Comparison of ENCODE assay signal across 7 cellular contexts in genomic region chr17:79023180-79023705, GRCh38. TPM values are rescaled to one million over a fixed set of nuclear protein-coding genes. Genes with fewer than 3 reads are reported as not detected.
A peak's percentile ranks its signal among the peaks of the same experiment; 100 is the strongest.
DNase-seq lines count a peak whose midpoint lies in the region; ATAC-seq and TF ChIP-seq lines count a peak whose summit lies in the region.
"Had no signal": no experiment of that assay in that cellular context is flagged by ENCODE, and none has a peak within 500 bp of the region (broad histone marks: within the 10 kb centered on the region; RNA-seq: fewer than 3 reads in every experiment).

No MANE protein-coding gene starts in this region.

- TF ChIP-seq CTCF in activated B cell treated with CpG ODN at 0.5 μM for 24 hours (IDR thresholded peaks at IDR 0.05) (no peak), heart left ventricle (IDR thresholded peaks at IDR 0.05) (no peak)

- DNase-seq in activated B cell treated with CpG ODN at 0.5 μM for 24 hours (no peak), heart left ventricle (peak in 2 of 5 donors; percentile 43 to 66), NCI-H1417 treated with DMSO at 0.1 percent for 48 hours (lab: John Stamatoyannopoulos, UW) (no peak)
- DNase-seq in stimulated activated effector memory CD8-positive, alpha-beta T cell treated with anti-CD3 and anti-CD28 coated beads, Interleukin-12 subunit alpha, Interleukin-12 subunit beta, amount 100 ng/mL, for 72 hours (ENCODE audit: low spot score in 2 of 2), result no peak
- DNase-seq: NK-92 treated with Interleukin-12 subunit alpha and Interleukin-12 subunit beta, amount 100 ng/mL, for 24 hours had no signal

- peaks cover 0 to 37% (median 0%) of the 10 kb centered on the region in 9 donors for H3K27me3 ChIP-seq in heart left ventricle

- POLR2A ChIA-PET in activated B cell treated with CpG ODN at 0.5 μM for 24 hours (lab: Charles Lee), result no interaction called here

- no peaks in the 10 kb centered on the region for H3K36me3 ChIP-seq in heart left ventricle
- H3K36me3 ChIP-seq: neutrophil had no signal

- H3K4me3 ChIP-seq in heart left ventricle, result peak overlapping the region in 9 of 12 donors; percentile 71 to 85 (median 76)

- H3K4me1 Mint-ChIP-seq in activated B cell treated with CpG ODN at 0.5 μM for 24 hours, result peaks cover 10% of the 10 kb centered on the region
- peaks cover 13% of the 10 kb centered on the region for H3K4me1 Mint-ChIP-seq in stimulated activated effector memory CD8-positive, alpha-beta T cell treated with anti-CD3 and anti-CD28 coated beads, Interleukin-12 subunit alpha, Interleukin-12 subunit beta, amount 100 ng/mL, for 72 hours

- H3K9me3 ChIP-seq in heart left ventricle, result no peaks in the 10 kb centered on the region
- H3K9me3 ChIP-seq: neutrophil had no signal

- ATAC-seq in activated B cell treated with CpG ODN at 0.5 μM for 24 hours (ENCODE audit: low read depth), result no peak
- ATAC-seq in heart left ventricle, result no peak
- ATAC-seq in stimulated activated effector memory CD8-positive, alpha-beta T cell treated with anti-CD3 and anti-CD28 coated beads, Interleukin-12 subunit alpha, Interleukin-12 subunit beta, amount 100 ng/mL, for 72 hours, result no peak
- ATAC-seq in GM18873 (IDR thresholded peaks at IDR 0.05; ENCODE audit: low FRiP score, unreplicated experiment), result no peak

- H3K27ac ChIP-seq in heart left ventricle, result peak overlapping the region; percentile 55 to 98 (median 90)
- H3K27ac ChIP-seq: neutrophil had no signal

- peaks cover 4 to 87% (median 79%) of the 10 kb centered on the region in 12 donors for H3K4me1 ChIP-seq in heart left ventricle

- peaks cover 42% of the 10 kb centered on the region for H3K27me3 Mint-ChIP-seq in activated B cell treated with CpG ODN at 0.5 μM for 24 hours

- peak overlapping the region; percentile 17 for H3K4me3 Mint-ChIP-seq in activated B cell treated with CpG ODN at 0.5 μM for 24 hours
- peak overlapping the region; percentile 83 for H3K4me3 Mint-ChIP-seq in stimulated activated effector memory CD8-positive, alpha-beta T cell treated with anti-CD3 and anti-CD28 coated beads, Interleukin-12 subunit alpha, Interleukin-12 subunit beta, amount 100 ng/mL, for 72 hours

- no peak overlapping the region for H3K27ac Mint-ChIP-seq in activated B cell treated with CpG ODN at 0.5 μM for 24 hours
- peak overlapping the region; percentile 63 for H3K27ac Mint-ChIP-seq in stimulated activated effector memory CD8-positive, alpha-beta T cell treated with anti-CD3 and anti-CD28 coated beads, Interleukin-12 subunit alpha, Interleukin-12 subunit beta, amount 100 ng/mL, for 72 hours

- intact Hi-C loops in activated B cell treated with CpG ODN at 0.5 μM for 24 hours (cut with micrococcal nuclease), result no loop called here
- intact Hi-C loops in heart left ventricle (cut with DNase I), result loop anchor here in 4 of 10 donors (5.0 to 10.0 kb wide), 4 partner anchors 54 to 372 kb away; no protein-coding TSS in a partner anchor

- TF ChIP-seq POLR2A in heart left ventricle (IDR thresholded peaks at IDR 0.05), result no peak

- H3K36me3 Mint-ChIP-seq in activated B cell treated with CpG ODN at 0.5 μM for 24 hours (ENCODE audit: low read depth), result no peaks in the 10 kb centered on the region
- no peaks in the 10 kb centered on the region for H3K36me3 Mint-ChIP-seq in stimulated activated effector memory CD8-positive, alpha-beta T cell treated with anti-CD3 and anti-CD28 coated beads, Interleukin-12 subunit alpha, Interleukin-12 subunit beta, amount 100 ng/mL, for 72 hours

- no peaks in the 10 kb centered on the region for H3K9me3 Mint-ChIP-seq in activated B cell treated with CpG ODN at 0.5 μM for 24 hours
- no peaks in the 10 kb centered on the region for H3K9me3 Mint-ChIP-seq in stimulated activated effector memory CD8-positive, alpha-beta T cell treated with anti-CD3 and anti-CD28 coated beads, Interleukin-12 subunit alpha, Interleukin-12 subunit beta, amount 100 ng/mL, for 72 hours

- WGBS in heart left ventricle, 4 donors, result 63 to 71% (median 66%) methylated on average over 12 of the region's 12 CpGs

- CTCF ChIA-PET in activated B cell treated with CpG ODN at 0.5 μM for 24 hours (lab: Charles Lee), result no interaction called here

RNA-seq across cellular contexts. Expression of gene C1QTNF1, which starts 0.7 kb away (rescaled TPM):
- total RNA-seq in activated B cell treated with CpG ODN at 0.5 μM for 24 hours, result not detected in 2 replicates
- total RNA-seq in heart left ventricle, result 100 to 1,000 TPM in 4 of 9 donors, 10 to 100 TPM in 5; 37.0 to 406 (median 66.2) TPM
- 100 to 1,000 TPM in 1 of 2 donors, 10 to 100 TPM in 1; 85.5 to 189 TPM for polyA plus RNA-seq in heart left ventricle

RNA-seq across cellular contexts. Expression of gene CANT1, which starts 13.7 kb away (rescaled TPM):
- total RNA-seq in activated B cell treated with CpG ODN at 0.5 μM for 24 hours, result 39.3 and 44.6 TPM in 2 replicates
- total RNA-seq in heart left ventricle, result 10 to 100 TPM; 20.4 to 43.7 (median 24.1) TPM
- polyA plus RNA-seq in heart left ventricle, result 10 to 100 TPM in 1 of 2 donors, 1 to 10 TPM in 1; 5.1 to 46.2 TPM

RNA-seq across cellular contexts. Expression of gene LGALS3BP, which starts 43.5 kb away (rescaled TPM):
- total RNA-seq in activated B cell treated with CpG ODN at 0.5 μM for 24 hours (1.3 and 3.5 TPM in 2 replicates), heart left ventricle (1,000 to 10,000 TPM in 1 of 9 donors, 100 to 1,000 TPM in 8; 250 to 1,343 (median 688) TPM)
- 100 to 1,000 TPM; 178 to 363 TPM for polyA plus RNA-seq in heart left ventricle

RNA-seq across cellular contexts. Expression of gene ENGASE, which starts 51.4 kb away (rescaled TPM):
- total RNA-seq in activated B cell treated with CpG ODN at 0.5 μM for 24 hours (55.0 and 60.1 TPM in 2 replicates), heart left ventricle (10 to 100 TPM in 8 of 9 donors, 1 to 10 TPM in 1; 6.2 to 42.0 (median 25.5) TPM)
- polyA plus RNA-seq in heart left ventricle, result 10 to 100 TPM in 1 of 2 donors, 1 to 10 TPM in 1; 9.9 to 21.9 TPM

Comparison
In these comparisons a context has a peak if more than half of its experiments do, and no peak if none do; other contexts are left out.
1. RNA of gene C1QTNF1, which starts 0.7 kb away (total RNA-seq): 37.0 to 406 TPM in heart left ventricle; not detected in activated B cell treated with CpG ODN at 0.5 μM for 24 hours; every median in the first group is over 10 times any median in the second.
2. RNA of gene LGALS3BP, which starts 43.5 kb away (total RNA-seq): 250 to 1,343 TPM in heart left ventricle; 1.3 to 3.5 TPM in activated B cell treated with CpG ODN at 0.5 μM for 24 hours; every median in the first group is over 10 times any median in the second.